Comparison of ENCODE assay signal across 13 cellular contexts in the genomic region with DNA sequence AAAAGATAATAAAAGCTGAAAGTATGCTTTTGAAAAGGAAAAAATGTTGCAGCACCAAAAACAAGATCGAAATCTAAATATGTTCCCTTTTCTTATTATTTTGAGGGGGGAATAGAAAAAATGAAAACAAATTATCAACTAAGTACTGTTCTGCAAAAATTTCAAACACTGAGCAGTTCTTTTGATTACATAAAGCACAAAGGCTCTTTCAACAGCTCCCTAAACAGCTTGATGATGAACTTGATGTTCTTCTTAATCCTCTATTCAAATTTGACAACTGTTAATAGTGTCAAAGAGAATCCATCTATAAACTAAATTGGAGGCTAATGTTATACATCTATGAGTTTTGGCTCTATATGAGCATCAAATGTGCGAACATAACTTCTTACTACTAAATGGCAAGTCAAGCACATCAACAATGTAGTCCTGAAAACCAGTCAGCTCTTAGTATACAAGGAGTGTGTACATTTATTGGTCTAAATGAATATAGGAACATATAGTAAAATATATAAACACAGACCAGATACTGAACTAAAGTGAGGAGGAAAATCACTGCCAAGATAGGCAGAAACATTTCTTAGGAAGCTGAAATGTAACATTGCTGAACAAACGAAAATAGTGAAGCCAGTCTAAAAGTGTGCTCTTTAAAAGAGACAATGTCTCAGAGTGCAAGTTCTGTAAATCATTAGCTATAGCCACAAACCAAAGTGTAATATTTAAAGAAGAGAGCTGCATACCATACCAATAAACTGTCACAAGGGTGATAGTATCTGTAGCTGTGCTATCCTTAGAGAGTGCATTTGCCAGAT.
DNase-seq lines count a peak whose midpoint lies in the region; ATAC-seq and TF ChIP-seq lines count a peak whose summit lies in the region.
"Had no signal": no experiment of that assay in that cellular context is flagged by ENCODE, and none has a peak within 500 bp of the region (broad histone marks: within the 10 kb centered on the region; RNA-seq: fewer than 3 reads in every experiment).

No MANE protein-coding gene starts in this region.

- H3K4me1 Mint-ChIP-seq in stimulated activated naive B cell treated with anti-CD40 and anti-IgM and Interleukin-4, amounts not matched to agents 10 μg/mL and 1 μg/mL and 100 μg/mL, for 72 hours, result no peaks in the 10 kb centered on the region
- H3K4me1 Mint-ChIP-seq in activated CD4-positive, alpha-beta T cell treated with anti-CD3 and anti-CD28 coated beads, Interleukin-2, amount 10 ng/mL, durations not matched to agents 24 days and 14 days, result no peaks in the 10 kb centered on the region
- H3K4me1 Mint-ChIP-seq: IgD-negative memory B cell had no signal

- no peak for TF ChIP-seq CTCF in kidney epithelial cell (IDR thresholded peaks at IDR 0.05; ENCODE audit: insufficient read depth, low read length, poor library complexity, severe bottlenecking)

- no peaks in the 10 kb centered on the region for H3K27me3 ChIP-seq in kidney epithelial cell (ENCODE audit: control insufficient read depth, insufficient read depth, low read length)
- H3K27me3 ChIP-seq: BLaER1 treated with 17β-estradiol and CSF1 and Interleukin-3, amounts not matched to agents 10 nM and 100 nM; left lung had no signal

- H3K36me3 ChIP-seq in kidney epithelial cell (ENCODE audit: control insufficient read depth, insufficient read depth, low read length), result no peaks in the 10 kb centered on the region
- H3K36me3 ChIP-seq: BLaER1 treated with 17β-estradiol and CSF1 and Interleukin-3, amounts not matched to agents 10 nM and 100 nM; left lung had no signal

- H3K27me3 Mint-ChIP-seq in stimulated activated naive B cell treated with anti-CD40 and anti-IgM and Interleukin-4, amounts not matched to agents 10 μg/mL and 1 μg/mL and 100 μg/mL, for 72 hours, result no peaks in the 10 kb centered on the region
- H3K27me3 Mint-ChIP-seq in activated CD4-positive, alpha-beta T cell treated with anti-CD3 and anti-CD28 coated beads, Interleukin-2, amount 10 ng/mL, durations not matched to agents 24 days and 14 days, result no peaks in the 10 kb centered on the region
- H3K27me3 Mint-ChIP-seq: IgD-negative memory B cell had no signal

- H3K4me3 Mint-ChIP-seq in stimulated activated naive B cell treated with anti-CD40 and anti-IgM and Interleukin-4, amounts not matched to agents 10 μg/mL and 1 μg/mL and 100 μg/mL, for 72 hours, result no peak overlapping the region
- no peak overlapping the region for H3K4me3 Mint-ChIP-seq in activated CD4-positive, alpha-beta T cell treated with anti-CD3 and anti-CD28 coated beads, Interleukin-2, amount 10 ng/mL, durations not matched to agents 24 days and 14 days
- H3K4me3 Mint-ChIP-seq: IgD-negative memory B cell had no signal

- no peak overlapping the region for H3K27ac Mint-ChIP-seq in stimulated activated naive B cell treated with anti-CD40 and anti-IgM and Interleukin-4, amounts not matched to agents 10 μg/mL and 1 μg/mL and 100 μg/mL, for 72 hours
- H3K27ac Mint-ChIP-seq in activated CD4-positive, alpha-beta T cell treated with anti-CD3 and anti-CD28 coated beads, Interleukin-2, amount 10 ng/mL, durations not matched to agents 24 days and 14 days, result no peak overlapping the region
- H3K27ac Mint-ChIP-seq: IgD-negative memory B cell had no signal

- no peak overlapping the region for H3K4me3 ChIP-seq in kidney epithelial cell (ENCODE audit: low read depth, low read length)
- H3K4me3 ChIP-seq: BLaER1 treated with 17β-estradiol and CSF1 and Interleukin-3, amounts not matched to agents 10 nM and 100 nM; left lung had no signal

- peak; percentile 21 for DNase-seq in kidney epithelial cell (ENCODE audit: low read depth)
- DNase-seq in NCI-H1417 (lab: John Stamatoyannopoulos, UW), result no peak
- no peak for DNase-seq in activated naive CD4-positive, alpha-beta T cell (lab: John Stamatoyannopoulos, UW)
- DNase-seq in stimulated activated naive B cell treated with anti-CD40 and anti-IgM and Interleukin-4, amounts not matched to agents 10 μg/mL and 1 μg/mL and 100 μg/mL, for 72 hours, result no peak
- no peak for DNase-seq in activated CD4-positive, alpha-beta T cell treated with anti-CD3 and anti-CD28 coated beads, Interleukin-2, amount 10 ng/mL, durations not matched to agents 24 days and 14 days
- DNase-seq: left lung; NCI-H1930; stimulated activated CD8-positive, alpha-beta memory T cell treated with anti-CD3 and anti-CD28 coated beads, Interleukin-4, amount 100 ng/mL, for 48 hours had no signal

- no peaks in the 10 kb centered on the region for H3K36me3 Mint-ChIP-seq in stimulated activated naive B cell treated with anti-CD40 and anti-IgM and Interleukin-4, amounts not matched to agents 10 μg/mL and 1 μg/mL and 100 μg/mL, for 72 hours
- H3K36me3 Mint-ChIP-seq in activated CD4-positive, alpha-beta T cell treated with anti-CD3 and anti-CD28 coated beads, Interleukin-2, amount 10 ng/mL, durations not matched to agents 24 days and 14 days (ENCODE audit: low read depth), result no peaks in the 10 kb centered on the region
- H3K36me3 Mint-ChIP-seq: IgD-negative memory B cell had no signal

- intact Hi-C loops in activated CD4-positive, alpha-beta T cell treated with anti-CD3 and anti-CD28 coated beads, Interleukin-2, amount 10 ng/mL, durations not matched to agents 24 days and 14 days (cut with micrococcal nuclease), result no loop called here

- ATAC-seq in GM18520 (IDR thresholded peaks at IDR 0.05; ENCODE audit: unreplicated experiment) (peak; percentile 95), GM21576 (IDR thresholded peaks at IDR 0.05; ENCODE audit: unreplicated experiment) (peak; percentile 73), HG03196 (IDR thresholded peaks at IDR 0.05; ENCODE audit: unreplicated experiment) (peak; percentile 95)
- ATAC-seq in stimulated activated naive B cell treated with anti-CD40 and anti-IgM and Interleukin-4, amounts not matched to agents 10 μg/mL and 1 μg/mL and 100 μg/mL, for 72 hours (replicated peaks), result no peak
- ATAC-seq: left lung had no signal

- peaks cover 0 to 2% of the 10 kb centered on the region in 2 donors for H3K9me3 Mint-ChIP-seq in stimulated activated naive B cell treated with anti-CD40 and anti-IgM and Interleukin-4, amounts not matched to agents 10 μg/mL and 1 μg/mL and 100 μg/mL, for 72 hours
- no peaks in the 10 kb centered on the region for H3K9me3 Mint-ChIP-seq in activated CD4-positive, alpha-beta T cell treated with anti-CD3 and anti-CD28 coated beads, Interleukin-2, amount 10 ng/mL, durations not matched to agents 24 days and 14 days

Comparison
In these comparisons a context has a peak if more than half of its experiments do, and no peak if none do; other contexts are left out.
1. ATAC-seq: peak in GM18520 (single experiment), GM21576 (single experiment) and HG03196 (single experiment); none in stimulated activated naive B cell treated with anti-CD40 and anti-IgM and Interleukin-4, amounts not matched to agents 10 μg/mL and 1 μg/mL and 100 μg/mL, for 72 hours (0 of 2).